Comparison of ENCODE assay signal across 1 cellular context in genomic region chr6:54010340-54011276, GRCh38.
TF ChIP-seq lines count a peak whose summit lies in the region.

No MANE protein-coding gene starts in this region.

TF ChIP-seq in HepG2, 621 proteins besides CTCF, POLR2A, EP300 and RAD21 (continued from another document and continues in another):
- TF ChIP-seq PBX2 (CRISPR knock-in tag; IDR thresholded peaks at IDR 0.05) = peak; percentile 65
- peak; percentile 57 to 73; a peak in 2 of 4 replicates for TF ChIP-seq NR2F1 (CRISPR knock-in tag; IDR thresholded peaks at IDR 0.05)
- no peak for TF ChIP-seq BCL3 (CRISPR knock-in tag; IDR thresholded peaks at IDR 0.05)
- TF ChIP-seq RAD51 (IDR thresholded peaks at IDR 0.05; ENCODE audit: borderline replicate concordance) = no peak
- no peak for TF ChIP-seq THAP9 (CRISPR knock-in tag; IDR thresholded peaks at IDR 0.05; ENCODE audit: borderline replicate concordance)
- no peak for TF ChIP-seq ZFY (CRISPR knock-in tag; IDR thresholded peaks at IDR 0.05)
- peak; percentile 55 for TF ChIP-seq NCOA2 (CRISPR knock-in tag; IDR thresholded peaks at IDR 0.05)
- 0 out of 2 replicates have a peak, but pooled peaks have one; percentile 25 for TF ChIP-seq HNF1A (IDR thresholded peaks at IDR 0.05; ENCODE audit: low read depth)
- TF ChIP-seq HNF1A (CRISPR knock-in tag; IDR thresholded peaks at IDR 0.05; ENCODE audit: borderline replicate concordance) = no peak
- 0 out of 2 replicates have a peak, but pooled peaks have one; percentile 41 for TF ChIP-seq ZNF607 (CRISPR knock-in tag; IDR thresholded peaks at IDR 0.05; ENCODE audit: borderline replicate concordance)
- no peak for TF ChIP-seq FOXA1 (IDR thresholded peaks at IDR 0.05)
- peak; percentile 85 for TF ChIP-seq FOXA1 (CRISPR knock-in tag; IDR thresholded peaks at IDR 0.05)
- no peak for TF ChIP-seq SOX6 (IDR thresholded peaks at IDR 0.05)
- peak; percentile 45 for TF ChIP-seq SOX6 (CRISPR knock-in tag; IDR thresholded peaks at IDR 0.05)
- TF ChIP-seq ZBTB42 (CRISPR knock-in tag; IDR thresholded peaks at IDR 0.05) = no peak
- TF ChIP-seq ZNF264 (CRISPR knock-in tag; IDR thresholded peaks at IDR 0.05) = 0 out of 2 replicates have a peak, but pooled peaks have one; percentile 45
- peak; percentile 36; the same call in 1 of the 2 replicates for TF ChIP-seq ZGPAT (CRISPR knock-in tag; IDR thresholded peaks at IDR 0.05)
- no peak for TF ChIP-seq ZNF546 (CRISPR knock-in tag; conservative IDR thresholded peaks at IDR 0.05)
- TF ChIP-seq ZNF318 (CRISPR knock-in tag; IDR thresholded peaks at IDR 0.05) = no peak
- TF ChIP-seq ZMAT3 (CRISPR knock-in tag; conservative IDR thresholded peaks at IDR 0.05) = no peak
- no peak for TF ChIP-seq HIVEP1 (CRISPR knock-in tag; IDR thresholded peaks at IDR 0.05)
- TF ChIP-seq HOXA5 (CRISPR knock-in tag; IDR thresholded peaks at IDR 0.05) = 0 out of 2 replicates have a peak, but pooled peaks have one; percentile 47
- 0 out of 2 replicates have a peak, but pooled peaks have one; percentile 29 for TF ChIP-seq HDAC2 (CRISPR knock-in tag; IDR thresholded peaks at IDR 0.05)
- peak; percentile 92 for TF ChIP-seq CEBPB (IDR thresholded peaks at IDR 0.05; ENCODE audit: borderline replicate concordance, low read depth, low read length)
- TF ChIP-seq PRMT3 (CRISPR knock-in tag; IDR thresholded peaks at IDR 0.05; ENCODE audit: borderline replicate concordance, low read depth) = no peak
- TF ChIP-seq ATF1 (CRISPR knock-in tag; IDR thresholded peaks at IDR 0.05) = peak; percentile 47; the same call in 1 of the 2 replicates
- TF ChIP-seq FOXP4 (CRISPR knock-in tag; IDR thresholded peaks at IDR 0.05) = peak; percentile 45; the same call in 1 of the 2 replicates
- TF ChIP-seq SOX13 (IDR thresholded peaks at IDR 0.05) = no peak
- TF ChIP-seq SOX13 (CRISPR knock-in tag; conservative IDR thresholded peaks at IDR 0.05 in 1 of 2, IDR thresholded peaks at IDR 0.05 in 1 of 2) = peak in 1 of 2 experiments; percentile 42; a peak in 1 of 4 replicates
- TF ChIP-seq TFAP4 (IDR thresholded peaks at IDR 0.05; ENCODE audit: borderline replicate concordance, low read depth) = peak; percentile 97
- peak; percentile 26 for TF ChIP-seq RARA (CRISPR knock-in tag; IDR thresholded peaks at IDR 0.05)
- no peak; the same call in 1 of the 2 replicates for TF ChIP-seq KDM3A (CRISPR knock-in tag; IDR thresholded peaks at IDR 0.05; ENCODE audit: low read depth)
- no peak for TF ChIP-seq ZNF747 (CRISPR knock-in tag; IDR thresholded peaks at IDR 0.05; ENCODE audit: borderline replicate concordance)
- TF ChIP-seq ZNF790 (CRISPR knock-in tag; IDR thresholded peaks at IDR 0.05; ENCODE audit: borderline replicate concordance) = no peak
